Comparison of ENCODE assay signal across 1 cellular context in genomic region chr14:61110683-61111082, GRCh38.
TF ChIP-seq lines count a peak whose summit lies in the region.

No MANE protein-coding gene starts in this region.

TF ChIP-seq in SK-N-SH treated with all-trans-retinoic acid at 6 μM for 48 hours, 23 proteins besides CTCF, POLR2A, EP300 and RAD21 (continued from another document):
- no peak for TF ChIP-seq CREB5 (CRISPR knock-in tag; IDR thresholded peaks at IDR 0.05; ENCODE audit: low read depth)
